Comparison of ENCODE assay signal across 8 cellular contexts in genomic region chr4:40916880-40917279, GRCh38.
A peak's percentile ranks its signal among the peaks of the same experiment; 100 is the strongest.
DNase-seq lines count a peak whose midpoint lies in the region; ATAC-seq, FAIRE-seq and TF ChIP-seq lines count a peak whose summit lies in the region.

No MANE protein-coding gene starts in this region.

- 76% methylated on average over 5 of the region's 5 CpGs for WGBS in A549 (ENCODE audit: missing lambda C conversion rate)
- WGBS in neuronal stem cell (ENCODE audit: extremely low coverage in 2 of 2, insufficient read length in 2 of 2, insufficient replicate concordance in 1 of 2), 2 donors = no CpG with 5 or more reads among the region's 5 CpGs

- no peak overlapping the region for H2BK5ac ChIP-seq in neuronal stem cell (ENCODE audit: low read length)

- ATAC-seq in A549 = peak; percentile 59 to 92; a peak in 4 of 6 replicates
- peak; percentile 81 for ATAC-seq in GM18517 (IDR thresholded peaks at IDR 0.05; ENCODE audit: unreplicated experiment)
- peak; percentile 80 for ATAC-seq in HG03097 (IDR thresholded peaks at IDR 0.05; ENCODE audit: low FRiP score, unreplicated experiment)
- ATAC-seq in GM18861 (IDR thresholded peaks at IDR 0.05; ENCODE audit: unreplicated experiment) = no peak

- H3K23ac ChIP-seq in neuronal stem cell (ENCODE audit: low read depth, low read length, poor library complexity) = peak overlapping the region; percentile 62

- CTCF ChIA-PET in A549 (lab: Yijun Ruan, JAX) = interaction anchor here (1.1 to 2.2 kb wide), 5 partner anchors 8 to 746 kb away, joined by 3 to 8 read pairs (median 7); partner anchors contain the start of gene APBB2

- H3K36me3 ChIP-seq in neuronal stem cell (replicated peaks in 1 of 2; ENCODE audit: control insufficient read depth in 2 of 2, insufficient read depth in 2 of 2, low read length in 2 of 2) = no peaks in the 10 kb centered on the region

- H3K27me3 ChIP-seq in neuronal stem cell (ENCODE audit: control insufficient read depth in 3 of 3, insufficient read depth in 3 of 3, low read depth in 1 of 3, low read length in 3 of 3) = no peaks in the 10 kb centered on the region

- DNase-seq in A549 (ENCODE audit: low read depth in 1 of 2, low spot score in 1 of 2) (peak; percentile 36 to 38), RPMI7951 (ENCODE audit: low read depth) (peak; percentile 53), coronary artery (ENCODE audit: low spot score) (no peak), neuronal stem cell (ENCODE audit: low spot score) (no peak), NCI-H1092 (lab: John Stamatoyannopoulos, UW) (no peak)

- H2BK120ac ChIP-seq in neuronal stem cell (ENCODE audit: low read depth, low read length) = no peak overlapping the region

- H3K79me1 ChIP-seq in neuronal stem cell (ENCODE audit: low read depth, low read length) = no peaks in the 10 kb centered on the region

- H2AFZ ChIP-seq in neuronal stem cell (ENCODE audit: low read length) = no peak overlapping the region

- no peak overlapping the region for H4K8ac ChIP-seq in neuronal stem cell (ENCODE audit: low read depth, low read length)

- H2AK5ac ChIP-seq in neuronal stem cell (ENCODE audit: low read depth, low read length) = no peak overlapping the region

- no peak for TF ChIP-seq POLR2A in A549 (IDR thresholded peaks at IDR 0.05; ENCODE audit: low read length)

- no peak for FAIRE-seq in A549 (lab: Jason Lieb, UNC)

- no peak overlapping the region for H2BK15ac ChIP-seq in neuronal stem cell (ENCODE audit: low read length)

- peak overlapping the region; percentile 63 for H3K18ac ChIP-seq in neuronal stem cell (ENCODE audit: low read length)

- H3K27ac ChIP-seq in A549 (no peak overlapping the region), coronary artery (peak overlapping the region; percentile 65 to 82), neuronal stem cell (replicated peaks; ENCODE audit: low read length) (no peak overlapping the region)

- H3K4me3 ChIP-seq in A549 (no peak overlapping the region), coronary artery (no peak overlapping the region), neuronal stem cell (ENCODE audit: low read length in 2 of 2) (no peak overlapping the region)

- H3K9me3 ChIP-seq in A549 = no peaks in the 10 kb centered on the region
- H3K9me3 ChIP-seq in neuronal stem cell (replicated peaks in 1 of 2; ENCODE audit: control insufficient read depth in 2 of 2, insufficient read depth in 1 of 2, low read depth in 1 of 2, low read length in 2 of 2) = no peaks in the 10 kb centered on the region

- H2BK12ac ChIP-seq in neuronal stem cell (ENCODE audit: low read length) = no peak overlapping the region

- no peak overlapping the region for H3K4ac ChIP-seq in neuronal stem cell (ENCODE audit: low read length)

- H3K4me2 ChIP-seq in A549 = no peak overlapping the region
- no peak overlapping the region for H3K4me2 ChIP-seq in neuronal stem cell (ENCODE audit: insufficient read depth, low read length, poor library complexity, severe bottlenecking)

- TF ChIP-seq RAD21 in A549 (conservative IDR thresholded peaks at IDR 0.05 in 1 of 2, IDR thresholded peaks at IDR 0.05 in 1 of 2) = 0 out of 5 replicates have a peak, but pooled peaks of 1 of the 2 experiments have one; percentile 3

- no peak overlapping the region for H3K9ac ChIP-seq in neuronal stem cell (ENCODE audit: low read depth, low read length, poor library complexity)

- TF ChIP-seq EP300 in A549 (IDR thresholded peaks at IDR 0.05) = no peak

- POLR2A ChIA-PET in A549 (lab: Yijun Ruan, JAX) = no interaction called here

- TF ChIP-seq CTCF in A549 (IDR thresholded peaks at IDR 0.05) (no peak), coronary artery (IDR thresholded peaks at IDR 0.05) (peak; percentile 24)

- H4K91ac ChIP-seq in neuronal stem cell (ENCODE audit: low read depth, low read length, poor library complexity) = no peak overlapping the region

- no peak overlapping the region for H3K14ac ChIP-seq in neuronal stem cell (ENCODE audit: low read length)

- H3K4me1 ChIP-seq in A549 (peaks cover 9% of the 10 kb centered on the region; the same call in 2 of the 3 replicates), neuronal stem cell (ENCODE audit: control insufficient read depth in 2 of 2, insufficient read depth in 1 of 2, low read depth in 1 of 2, low read length in 2 of 2) (peaks cover 0 to 6% of the 10 kb centered on the region in 2 donors)

TF ChIP-seq in A549, 52 proteins besides CTCF, POLR2A, EP300 and RAD21:
- no peak for TF ChIP-seq HOXB5 (CRISPR knock-in tag; IDR thresholded peaks at IDR 0.05)
- TF ChIP-seq CBX8 (IDR thresholded peaks at IDR 0.05) = no peak

Comparison
In these comparisons a context has a peak if more than half of its experiments do, and no peak if none do; other contexts are left out.
1. DNase-seq: peak in A549 (2 of 2) and RPMI7951 (single experiment); none in coronary artery (single experiment), neuronal stem cell (single experiment) and NCI-H1092 (single experiment).
2. H3K27ac ChIP-seq: peak in coronary artery (2 of 2); none in A549 (0 of 2) and neuronal stem cell (single experiment).